26 cellular contexts compared by ENCODE assay signal in genomic region chr15:70118599-70118998, GRCh38. TPM values are rescaled to one million over a fixed set of nuclear protein-coding genes. Genes with fewer than 3 reads are reported as not detected.
DNase-seq lines count a peak whose midpoint lies in the region; ATAC-seq, FAIRE-seq and TF ChIP-seq lines count a peak whose summit lies in the region.
"Had no signal": no experiment of that assay in that cellular context is flagged by ENCODE, and none has a peak within 500 bp of the region (broad histone marks: within the 10 kb centered on the region; RNA-seq: fewer than 3 reads in every experiment).

No MANE protein-coding gene starts in this region.

- H3K4me2 ChIP-seq in GM12878 (ENCODE audit: control insufficient read depth, insufficient read depth) (no peak overlapping the region), SK-N-SH (no peak overlapping the region)
- H3K4me2 ChIP-seq: BLaER1 had no signal

- H2AFZ ChIP-seq in GM12878 (ENCODE audit: control insufficient read depth, low read depth, low read length) (no peak overlapping the region), SK-N-SH (ENCODE audit: low read depth) (no peak overlapping the region)

- in situ Hi-C loops in GM12878 (cut with MboI), result no loop called here

- H3K27ac ChIP-seq in GM12878 (ENCODE audit: control insufficient read depth, insufficient read depth) (no peak overlapping the region), SK-N-SH (ENCODE audit: low read depth in 2 of 2, low read length in 1 of 2) (no peak overlapping the region), upper lobe of right lung (no peak overlapping the region)
- H3K27ac ChIP-seq: BLaER1 had no signal

- TF ChIP-seq EP300 in GM12878 (IDR thresholded peaks at IDR 0.05; ENCODE audit: borderline replicate concordance in 1 of 2, control insufficient read depth in 1 of 2, low read depth in 2 of 2, low read length in 2 of 2) (no peak), SK-N-SH (IDR thresholded peaks at IDR 0.05; ENCODE audit: borderline replicate concordance in 1 of 2, low read depth in 1 of 2, low read length in 1 of 2) (no peak)

- DNase-seq in GM12891 (ENCODE audit: insufficient read length, low spot score) (no peak), GM12892 (ENCODE audit: insufficient read length) (no peak), GM12878 (ENCODE audit: low read depth, low spot score) (no peak), sciatic nerve (ENCODE audit: low spot score) (peak; percentile 1), SK-N-SH (no peak), upper lobe of right lung (no peak)
- DNase-seq: 8988T; ACHN; BE2C; C1 segment of cervical spinal cord; CD4-positive, alpha-beta memory T cell; CD4-positive, CD25-positive, alpha-beta regulatory T cell; CD8-positive, alpha-beta memory T cell; COR-L47; DMS 273 treated with DMSO at 0.1 percent for 48 hours; DMS153; DMS53; DMS79; DND-41; EL; GDM1 had no signal

- ATAC-seq in GM12878 (peak; percentile 37), sciatic nerve (no peak), HG02642 (IDR thresholded peaks at IDR 0.05; ENCODE audit: poor library complexity, unreplicated experiment) (no peak), upper lobe of right lung (no peak), GM19035 (IDR thresholded peaks at IDR 0.05; ENCODE audit: unreplicated experiment) (no peak)

- TF ChIP-seq CTCF in GM12878 (IDR thresholded peaks at IDR 0.05 in 2 of 3, conservative IDR thresholded peaks at IDR 0.05 in 1 of 3; ENCODE audit: control insufficient read depth in 2 of 3, extremely low read depth in 1 of 3, insufficient read depth in 1 of 3, low read depth in 3 of 3, low read length in 3 of 3) (no peak), SK-N-SH (IDR thresholded peaks at IDR 0.05) (no peak), upper lobe of right lung (IDR thresholded peaks at IDR 0.05) (no peak)

- H3K9me3 ChIP-seq in GM12878 (replicated peaks; ENCODE audit: control insufficient read depth, insufficient read depth, low read length) (no peaks in the 10 kb centered on the region), SK-N-SH (no peaks in the 10 kb centered on the region), upper lobe of right lung (no peaks in the 10 kb centered on the region)
- H3K9me3 ChIP-seq: BE2C, BLaER1 had no signal

- peaks cover 6% of the 10 kb centered on the region for H3F3A ChIP-seq in SK-N-SH (replicated peaks; ENCODE audit: insufficient read depth)

- intact Hi-C loops in GM12878 (cut with micrococcal nuclease; ENCODE audit: unreplicated experiment), result no loop called here
- intact Hi-C loops in sciatic nerve (cut with DNase I), result no loop called here
- intact Hi-C loops in upper lobe of right lung (cut with DNase I), result no loop called here

- no peak for TF ChIP-seq POLR2A in GM12891 (IDR thresholded peaks at IDR 0.05; ENCODE audit: low read depth, low read length)
- no peak for TF ChIP-seq POLR2A in GM12892 (IDR thresholded peaks at IDR 0.05; ENCODE audit: low read depth, low read length)
- TF ChIP-seq POLR2A in GM12878 (IDR thresholded peaks at IDR 0.05; ENCODE audit: low read depth, low read length), result no peak

- SMC1A ChIA-PET in GM12878 (lab: Charles Lee; ENCODE audit: uncharacterized antibody, unreplicated experiment), result interaction anchor here (1.2 kb wide), 1 partner anchor 8 kb away, joined by 3 read pairs; no protein-coding TSS in a partner anchor

- H3K79me2 ChIP-seq in GM12878 (ENCODE audit: control insufficient read depth, insufficient read depth, low read length) (no peaks in the 10 kb centered on the region), SK-N-SH (ENCODE audit: insufficient read depth) (no peaks in the 10 kb centered on the region)

- no peaks in the 10 kb centered on the region for H3K9me2 ChIP-seq in SK-N-SH

- H3K36me3 ChIP-seq in GM12878 (ENCODE audit: control insufficient read depth in 2 of 2, insufficient read depth in 2 of 2, low read length in 1 of 2) (no peaks in the 10 kb centered on the region), SK-N-SH (replicated peaks in 1 of 2; ENCODE audit: control insufficient read depth in 1 of 2, insufficient read depth in 2 of 2, low read length in 1 of 2) (no peaks in the 10 kb centered on the region), upper lobe of right lung (no peaks in the 10 kb centered on the region)
- H3K36me3 ChIP-seq: BE2C, BLaER1 had no signal

- POLR2A ChIA-PET in GM12878 (lab: Charles Lee) (no interaction called here), SK-N-SH (lab: Yijun Ruan, JAX) (no interaction called here)

- H3K27me3 ChIP-seq in GM12878 (replicated peaks in 1 of 2; ENCODE audit: control insufficient read depth in 2 of 2, insufficient read depth in 2 of 2, low read length in 1 of 2) (no peaks in the 10 kb centered on the region), SK-N-SH (ENCODE audit: insufficient read depth) (no peaks in the 10 kb centered on the region), upper lobe of right lung (no peaks in the 10 kb centered on the region)
- H3K27me3 ChIP-seq: BE2C had no signal

- RAD21 ChIA-PET in GM12878 (lab: Charles Lee; ENCODE audit: unreplicated experiment), result no interaction called here

- H3K9ac ChIP-seq in GM12878 (ENCODE audit: control insufficient read depth, insufficient read depth, low read length) (no peak overlapping the region), SK-N-SH (no peak overlapping the region)
- H3K9ac ChIP-seq: BLaER1 had no signal

- H4K20me1 ChIP-seq in GM12878 (ENCODE audit: control insufficient read depth, insufficient read depth) (no peaks in the 10 kb centered on the region), SK-N-SH (ENCODE audit: insufficient read depth) (no peaks in the 10 kb centered on the region)
- H4K20me1 ChIP-seq: BLaER1 had no signal

- H3K4me3 ChIP-seq in GM12878 (no peak overlapping the region), SK-N-SH (ENCODE audit: low read depth in 2 of 2, low read length in 1 of 2) (no peak overlapping the region), upper lobe of right lung (no peak overlapping the region)
- H3K4me3 ChIP-seq: BLaER1 had no signal

- CTCF ChIA-PET in GM12878 (lab: Yijun Ruan, JAX), result no interaction called here
- CTCF ChIA-PET in SK-N-SH (lab: Yijun Ruan, JAX), result no interaction called here

- no TSS peak for BruUV-seq in GM12878 (replicated peaks; lab: Mats Ljungman, UMichigan)

- H3K4me1 ChIP-seq in GM12878 (ENCODE audit: control insufficient read depth, insufficient read depth, low read length) (peaks cover 3% of the 10 kb centered on the region; the same call in 1 of the 2 replicates), SK-N-SH (ENCODE audit: control insufficient read depth in 1 of 2, insufficient read depth in 2 of 2, low read depth in 1 of 2, low read length in 1 of 2) (peaks cover 0 to 24% of the 10 kb centered on the region in 2 experiments; a peak in 2 of 4 replicates), upper lobe of right lung (peaks cover 5% of the 10 kb centered on the region)
- H3K4me1 ChIP-seq: BLaER1 had no signal

- WGBS in GM12878 (ENCODE audit: insufficient coverage, insufficient replicate concordance, low lambda C conversion rate, missing lambda C conversion rate), result 50% methylated on average over 3 of the region's 3 CpGs
- WGBS in SK-N-SH (ENCODE audit: low lambda C conversion rate), result 98% methylated on average over 3 of the region's 3 CpGs

- FAIRE-seq in GM12891 (lab: Jason Lieb, UNC) (peak; percentile 31), GM12892 (lab: Jason Lieb, UNC) (peak; percentile 14), GM12878 (lab: Jason Lieb, UNC) (no peak)
- FAIRE-seq: A204.1, GM18507 had no signal

- TF ChIP-seq RAD21 in GM12878 (IDR thresholded peaks at IDR 0.05; ENCODE audit: insufficient read depth, low read depth, low read length), result no peak
- TF ChIP-seq RAD21 in SK-N-SH (IDR thresholded peaks at IDR 0.05; ENCODE audit: low read length), result no peak

TF ChIP-seq in GM12891, 5 proteins besides CTCF, POLR2A, EP300 and RAD21 (continues in another document):
- TF ChIP-seq POLR2AphosphoS5 (IDR thresholded peaks at IDR 0.05; ENCODE audit: low read depth, low read length) (no peak), SPI1 (IDR thresholded peaks at IDR 0.05; ENCODE audit: low read depth, low read length) (no peak), POU2F2 (IDR thresholded peaks at IDR 0.05; ENCODE audit: low read depth, low read length) (no peak), PAX5 (IDR thresholded peaks at IDR 0.05; ENCODE audit: insufficient read depth, low read length, severe bottlenecking) (no peak)

TF ChIP-seq in GM12878, 131 proteins besides CTCF, POLR2A, EP300 and RAD21 (continues in another document):
- TF ChIP-seq RAD51 (IDR thresholded peaks at IDR 0.05), result no peak
- no peak for TF ChIP-seq SREBF1 (IDR thresholded peaks at IDR 0.05; ENCODE audit: low read length)
- TF ChIP-seq ZSCAN29 (IDR thresholded peaks at IDR 0.05), result no peak
- TF ChIP-seq HCFC1 (IDR thresholded peaks at IDR 0.05; ENCODE audit: low read length), result no peak
- TF ChIP-seq MTA3 (IDR thresholded peaks at IDR 0.05; ENCODE audit: borderline replicate concordance, low read length), result no peak

TF ChIP-seq in SK-N-SH, 30 proteins besides CTCF, POLR2A, EP300 and RAD21 (continues in another document):
- TF ChIP-seq YY1 (IDR thresholded peaks at IDR 0.05; ENCODE audit: low read depth) (no peak), FOSL2 (IDR thresholded peaks at IDR 0.05; ENCODE audit: borderline replicate concordance, low read depth) (no peak)

RNA-seq across cellular contexts. Expression of gene TLE3, which starts 20.9 kb away (rescaled TPM):
- polyA plus RNA-seq in GM12891 (2012; ENCODE audit: low read depth, missing spikeins), result 18.6 TPM
- polyA plus RNA-seq in GM12892 (2012; ENCODE audit: missing spikeins), result 12.9 TPM
- 56.1 and 56.3 TPM in 2 replicates for total RNA-seq in GM12878 (2013; cell fraction: nucleolus; rRNA removed)
- 20.3 and 21.9 TPM in 2 replicates for total RNA-seq in GM12878 (2014; rRNA removed)
- total RNA-seq in GM12878 (2014; rRNA removed; fragmentation: Illumina TruSeq; extraction: Trizol), result 8.7 and 9.2 TPM in 2 replicates
- 56.3 and 65.5 TPM in 2 replicates for total RNA-seq in GM12878 (2021)
- 34.4 TPM for polyA plus RNA-seq in GM12878 (2011; ENCODE audit: low read depth)
- polyA plus RNA-seq in GM12878 (2011; rRNA removed), result 5.3 and 8.7 TPM in 2 replicates
- 12.5 and 15.1 TPM in 2 replicates for polyA plus RNA-seq in GM12878 (2011; cell fraction: cytosol; rRNA removed)
- 58.8 and 68.9 TPM in 2 replicates for polyA plus RNA-seq in GM12878 (2011; cell fraction: nucleus; rRNA removed)
- 27.1 and 45.9 TPM in 2 replicates for polyA plus RNA-seq in GM12878 (2012)
- polyA plus RNA-seq in GM12878 (2014; fragmentation: Illumina TruSeq; extraction: Trizol), result 4.6 and 9.7 TPM in 2 replicates
- 1 to 10 TPM; 1.2 to 2.2 TPM for polyA plus RNA-seq in GM12878 (2014; fragmentation: Nextera tagmentation; extraction: Ambion mirVana)
- 23.6 and 28.3 TPM in 2 replicates for polyA plus RNA-seq in GM12878 (2014; rRNA removed)
- 10 to 100 TPM in 1 of 2 experiments, 1 to 10 TPM in 1; 9.6 to 10.0 TPM for polyA plus RNA-seq in GM12878 (2016; fragmentation: Nextera tagmentation; extraction: Ambion mirVana)
- 35.7 and 39.9 TPM in 2 replicates for polyA minus RNA-seq in GM12878 (2011; rRNA and poly(A)+ RNA removed)
- 14.1 and 25.1 TPM in 2 replicates for polyA minus RNA-seq in GM12878 (2011; cell fraction: cytosol; rRNA and poly(A)+ RNA removed)
- 34.3 and 66.5 TPM in 2 replicates for polyA minus RNA-seq in GM12878 (2011; cell fraction: nucleus; rRNA and poly(A)+ RNA removed)
- total RNA-seq in sciatic nerve, result 90.1 TPM
- 8.4 and 14.7 TPM in 2 replicates for polyA plus RNA-seq in SK-N-SH (2012; rRNA removed)
- polyA plus RNA-seq in SK-N-SH (2012; cell fraction: cytosol; rRNA removed), result 6.1 and 8.4 TPM in 2 replicates
- 42.8 and 50.1 TPM in 2 replicates for polyA plus RNA-seq in SK-N-SH (2012; cell fraction: nucleus; rRNA removed)
- total RNA-seq in upper lobe of right lung, result 58.8 TPM
